In genomic region chr11:10990637-10991036, GRCh38 we compare ENCODE assay signal across 23 cellular contexts.
DNase-seq lines count a peak whose midpoint lies in the region; ATAC-seq, FAIRE-seq and TF ChIP-seq lines count a peak whose summit lies in the region.
"Had no signal": no experiment of that assay in that cellular context is flagged by ENCODE, and none has a peak within 500 bp of the region (broad histone marks: within the 10 kb centered on the region; RNA-seq: fewer than 3 reads in every experiment).

No MANE protein-coding gene starts in this region.

- no peak overlapping the region for H3K23ac ChIP-seq in neuronal stem cell (ENCODE audit: low read depth, low read length, poor library complexity)

- no peaks in the 10 kb centered on the region for H3K4me1 ChIP-seq in keratinocyte (ENCODE audit: control insufficient read depth, extremely low read depth, insufficient read depth, low read length)
- no peaks in the 10 kb centered on the region for H3K4me1 ChIP-seq in lower lobe of right lung
- peaks cover 0 to 1% of the 10 kb centered on the region in 2 donors for H3K4me1 ChIP-seq in neuronal stem cell (ENCODE audit: control insufficient read depth in 2 of 2, insufficient read depth in 1 of 2, low read depth in 1 of 2, low read length in 2 of 2)
- H3K4me1 ChIP-seq: gastroesophageal sphincter, upper lobe of right lung had no signal

- H3K9ac ChIP-seq in keratinocyte (ENCODE audit: control insufficient read depth, extremely low read depth, insufficient read depth, low read length) (no peak overlapping the region), neuronal stem cell (ENCODE audit: low read depth, low read length, poor library complexity) (no peak overlapping the region)

- no peak overlapping the region for H3K4me3 Mint-ChIP-seq in Calu3 (ENCODE audit: low read depth, unreplicated experiment)
- H3K4me3 Mint-ChIP-seq in stimulated activated naive B cell treated with anti-CD40 and anti-IgM and Interleukin-4, amounts not matched to agents 10 μg/mL and 1 μg/mL and 100 μg/mL, for 72 hours, result no peak overlapping the region
- H3K4me3 Mint-ChIP-seq: activated CD4-positive, alpha-beta memory T cell treated with anti-CD3 and anti-CD28 coated beads, Interleukin-2, amount 10 ng/mL, durations not matched to agents 7 days and 5 days; CD4-positive, alpha-beta T cell; natural killer cell had no signal

- intact Hi-C loops in Calu3 (cut with micrococcal nuclease; ENCODE audit: unreplicated experiment) (no loop called here), lower lobe of right lung (cut with DNase I) (no loop called here)

- H3K4me3 ChIP-seq in keratinocyte (ENCODE audit: control insufficient read depth in 2 of 3, extremely low read depth in 1 of 3, insufficient read depth in 2 of 3, low read depth in 1 of 3, low read length in 3 of 3) (no peak overlapping the region), lower lobe of right lung (no peak overlapping the region), neuronal stem cell (ENCODE audit: low read length in 2 of 2) (no peak overlapping the region)
- H3K4me3 ChIP-seq: dorsolateral prefrontal cortex, gastroesophageal sphincter, upper lobe of right lung had no signal

- no CpG with 5 or more reads among the region's 2 CpGs for WGBS in neuronal stem cell (ENCODE audit: extremely low coverage in 2 of 2, insufficient read length in 2 of 2, insufficient replicate concordance in 1 of 2), 2 donors

- no peaks in the 10 kb centered on the region for H3K36me3 Mint-ChIP-seq in Calu3 (ENCODE audit: insufficient read depth, unreplicated experiment)
- peaks cover 4 to 6% of the 10 kb centered on the region in 2 donors for H3K36me3 Mint-ChIP-seq in stimulated activated naive B cell treated with anti-CD40 and anti-IgM and Interleukin-4, amounts not matched to agents 10 μg/mL and 1 μg/mL and 100 μg/mL, for 72 hours
- H3K36me3 Mint-ChIP-seq: natural killer cell had no signal

- no peak overlapping the region for H3K4ac ChIP-seq in neuronal stem cell (ENCODE audit: low read length)

- H3K4me2 ChIP-seq in keratinocyte (ENCODE audit: control insufficient read depth, extremely low read depth, insufficient read depth, low read depth, low read length) (no peak overlapping the region), neuronal stem cell (ENCODE audit: insufficient read depth, low read length, poor library complexity, severe bottlenecking) (no peak overlapping the region)

- no peak for ATAC-seq in lower lobe of right lung
- ATAC-seq in stimulated activated naive B cell treated with anti-CD40 and anti-IgM and Interleukin-4, amounts not matched to agents 10 μg/mL and 1 μg/mL and 100 μg/mL, for 72 hours (replicated peaks), result no peak
- ATAC-seq: gastroesophageal sphincter, natural killer cell, sciatic nerve had no signal

- H3K9me3 Mint-ChIP-seq in Calu3 (ENCODE audit: low read depth, unreplicated experiment), result peaks cover 5% of the 10 kb centered on the region
- H3K9me3 Mint-ChIP-seq in stimulated activated naive B cell treated with anti-CD40 and anti-IgM and Interleukin-4, amounts not matched to agents 10 μg/mL and 1 μg/mL and 100 μg/mL, for 72 hours, result peaks cover 5 to 8% of the 10 kb centered on the region in 2 donors
- H3K9me3 Mint-ChIP-seq: activated CD4-positive, alpha-beta memory T cell treated with anti-CD3 and anti-CD28 coated beads, Interleukin-2, amount 10 ng/mL, durations not matched to agents 7 days and 5 days; natural killer cell had no signal

- no peak overlapping the region for H3K14ac ChIP-seq in neuronal stem cell (ENCODE audit: low read length)

- H3K27ac ChIP-seq in keratinocyte (ENCODE audit: control insufficient read depth, insufficient read depth, low read length) (no peak overlapping the region), lower lobe of right lung (no peak overlapping the region), neuronal stem cell (replicated peaks; ENCODE audit: low read length) (no peak overlapping the region)
- H3K27ac ChIP-seq: dorsolateral prefrontal cortex, gastroesophageal sphincter, upper lobe of right lung had no signal

- no peak overlapping the region for H4K8ac ChIP-seq in neuronal stem cell (ENCODE audit: low read depth, low read length)

- no peaks in the 10 kb centered on the region for H3K79me2 ChIP-seq in keratinocyte (ENCODE audit: control insufficient read depth, insufficient read depth, low read length)

- H2AK5ac ChIP-seq in neuronal stem cell (ENCODE audit: low read depth, low read length), result no peak overlapping the region

- no TSS peak for BruUV-seq in Calu3 (replicated peaks; lab: Mats Ljungman, UMichigan)

- no peaks in the 10 kb centered on the region for H4K20me1 ChIP-seq in keratinocyte (ENCODE audit: control insufficient read depth, extremely low read depth, insufficient read depth, low read length)

- no peak overlapping the region for H2AFZ ChIP-seq in keratinocyte (ENCODE audit: control insufficient read depth, low read length)
- no peak overlapping the region for H2AFZ ChIP-seq in neuronal stem cell (ENCODE audit: low read length)

- no peaks in the 10 kb centered on the region for H3K79me1 ChIP-seq in neuronal stem cell (ENCODE audit: low read depth, low read length)

- no peak overlapping the region for H3K18ac ChIP-seq in neuronal stem cell (ENCODE audit: low read length)

- no peaks in the 10 kb centered on the region for H3K9me1 ChIP-seq in keratinocyte (ENCODE audit: control insufficient read depth, extremely low read depth, insufficient read depth, low read length)

- H2BK15ac ChIP-seq in neuronal stem cell (ENCODE audit: low read length), result no peak overlapping the region

- no peak overlapping the region for H2BK12ac ChIP-seq in neuronal stem cell (ENCODE audit: low read length)

- no peak overlapping the region for H3K27ac Mint-ChIP-seq in Calu3 (ENCODE audit: unreplicated experiment)
- no peak overlapping the region for H3K27ac Mint-ChIP-seq in stimulated activated naive B cell treated with anti-CD40 and anti-IgM and Interleukin-4, amounts not matched to agents 10 μg/mL and 1 μg/mL and 100 μg/mL, for 72 hours
- H3K27ac Mint-ChIP-seq: activated CD4-positive, alpha-beta memory T cell treated with anti-CD3 and anti-CD28 coated beads, Interleukin-2, amount 10 ng/mL, durations not matched to agents 7 days and 5 days; CD4-positive, alpha-beta T cell; natural killer cell had no signal

- TF ChIP-seq CTCF in Calu3 (IDR thresholded peaks at IDR 0.05; ENCODE audit: unreplicated experiment) (no peak), keratinocyte (optimal IDR thresholded peaks at IDR 0.05 in 1 of 3, IDR thresholded peaks at IDR 0.05 in 1 of 3, conservative IDR thresholded peaks at IDR 0.05 in 1 of 3; ENCODE audit: extremely low read depth in 1 of 3, insufficient read depth in 2 of 3, low read length in 3 of 3) (no peak), lower lobe of right lung (IDR thresholded peaks at IDR 0.05) (no peak)

- peak; percentile 25 for DNase-seq in Calu3
- DNase-seq in SW480 (ENCODE audit: low spot score), result peak; percentile 12
- no peak for DNase-seq in keratinocyte (ENCODE audit: low read depth, low spot score)
- DNase-seq in renal cortical epithelial cell (ENCODE audit: low read depth), result peak; percentile 81
- DNase-seq in NCI-H187 treated with DMSO at 0.1 percent for 48 hours (lab: John Stamatoyannopoulos, UW), result no peak
- no peak for DNase-seq in lower lobe of right lung
- no peak for DNase-seq in stimulated activated naive B cell treated with anti-CD40 and anti-IgM and Interleukin-4, amounts not matched to agents 10 μg/mL and 1 μg/mL and 100 μg/mL, for 72 hours
- DNase-seq in neuronal stem cell (ENCODE audit: low spot score), result no peak
- DNase-seq: activated CD4-positive, alpha-beta memory T cell treated with anti-CD3 and anti-CD28 coated beads, Interleukin-2, amount 10 ng/mL, durations not matched to agents 7 days and 5 days; activated naive CD4-positive, alpha-beta T cell treated with Interleukin-2 at 50 U/mL for 16 hours; activated T-cell treated with anti-CD3 and anti-CD28 coated beads, Interleukin-2, amount 50 U/mL, for 1 hour; CD4-positive, alpha-beta T cell; dorsolateral prefrontal cortex; GF-D8; kidney; mesendoderm; natural killer cell; NCI-H1694 treated with DMSO at 0.1 percent for 48 hours; stimulated activated CD4-positive, alpha-beta T cell treated with anti-CD3 and anti-CD28 coated beads, Interleukin-15, amount 100 ng/mL, for 24 hours; stimulated activated CD8-positive, alpha-beta memory T cell treated with anti-CD3 and anti-CD28 coated beads, Interleukin-4, amount 100 ng/mL, for 48 hours; upper lobe of right lung had no signal

- H3K27me3 Mint-ChIP-seq in Calu3 (ENCODE audit: unreplicated experiment), result no peaks in the 10 kb centered on the region
- H3K27me3 Mint-ChIP-seq in stimulated activated naive B cell treated with anti-CD40 and anti-IgM and Interleukin-4, amounts not matched to agents 10 μg/mL and 1 μg/mL and 100 μg/mL, for 72 hours, result peaks cover 0 to 7% of the 10 kb centered on the region in 2 donors
- H3K27me3 Mint-ChIP-seq: CD4-positive, alpha-beta T cell had no signal

- dilution Hi-C loops in keratinocyte (cut with MboI; ENCODE audit: extremely low pct_ligation_motif_present, low sequenced_read_pairs), result no loop called here

- H3K9me3 ChIP-seq in keratinocyte (ENCODE audit: control insufficient read depth, low read depth, low read length) (no peaks in the 10 kb centered on the region), lower lobe of right lung (no peaks in the 10 kb centered on the region), neuronal stem cell (replicated peaks in 1 of 2; ENCODE audit: control insufficient read depth in 2 of 2, insufficient read depth in 1 of 2, low read depth in 1 of 2, low read length in 2 of 2) (peaks cover 0 to 2% of the 10 kb centered on the region in 2 donors)
- H3K9me3 ChIP-seq: gastroesophageal sphincter, upper lobe of right lung had no signal

- no peak overlapping the region for H2BK5ac ChIP-seq in neuronal stem cell (ENCODE audit: low read length)

- no peaks in the 10 kb centered on the region for H3K36me3 ChIP-seq in keratinocyte (ENCODE audit: control insufficient read depth in 2 of 2, extremely low read depth in 1 of 2, insufficient read depth in 2 of 2, low read length in 2 of 2)
- H3K36me3 ChIP-seq in lower lobe of right lung, result no peaks in the 10 kb centered on the region
- H3K36me3 ChIP-seq in neuronal stem cell (replicated peaks in 1 of 2; ENCODE audit: control insufficient read depth in 2 of 2, insufficient read depth in 2 of 2, low read length in 2 of 2), result no peaks in the 10 kb centered on the region
- H3K36me3 ChIP-seq: gastroesophageal sphincter, upper lobe of right lung had no signal

- H4K91ac ChIP-seq in neuronal stem cell (ENCODE audit: low read depth, low read length, poor library complexity), result no peak overlapping the region

- H3K4me1 Mint-ChIP-seq in Calu3 (ENCODE audit: low read depth, unreplicated experiment), result peaks cover 15% of the 10 kb centered on the region
- H3K4me1 Mint-ChIP-seq in stimulated activated naive B cell treated with anti-CD40 and anti-IgM and Interleukin-4, amounts not matched to agents 10 μg/mL and 1 μg/mL and 100 μg/mL, for 72 hours, result peaks cover 5 to 33% of the 10 kb centered on the region in 2 donors
- H3K4me1 Mint-ChIP-seq: activated CD4-positive, alpha-beta memory T cell treated with anti-CD3 and anti-CD28 coated beads, Interleukin-2, amount 10 ng/mL, durations not matched to agents 7 days and 5 days; natural killer cell had no signal

- peak; percentile 9 for FAIRE-seq in keratinocyte (lab: Jason Lieb, UNC)
- FAIRE-seq: kidney had no signal

- CTCF ChIA-PET in Calu3 (lab: Charles Lee), result interaction anchor here (1.3 to 1.7 kb wide), 3 partner anchors 11 to 38 kb away, joined by 3 to 6 read pairs (median 5); no protein-coding TSS in a partner anchor

- H3K27me3 ChIP-seq in keratinocyte (ENCODE audit: control insufficient read depth, extremely low read depth, insufficient read depth, low read length), result no peaks in the 10 kb centered on the region
- no peaks in the 10 kb centered on the region for H3K27me3 ChIP-seq in lower lobe of right lung (ENCODE audit: low read depth)
- no peaks in the 10 kb centered on the region for H3K27me3 ChIP-seq in neuronal stem cell (ENCODE audit: control insufficient read depth in 3 of 3, insufficient read depth in 3 of 3, low read depth in 1 of 3, low read length in 3 of 3)
- H3K27me3 ChIP-seq: dorsolateral prefrontal cortex, gastroesophageal sphincter, upper lobe of right lung had no signal

- no peak overlapping the region for H2BK120ac ChIP-seq in neuronal stem cell (ENCODE audit: low read depth, low read length)

Comparison
In these comparisons a context has a peak if more than half of its experiments do, and no peak if none do; other contexts are left out.
1. DNase-seq: peak in Calu3 (single experiment), SW480 (single experiment) and renal cortical epithelial cell (single experiment); none in keratinocyte (single experiment), NCI-H187 treated with DMSO at 0.1 percent for 48 hours (single experiment), lower lobe of right lung (single experiment), stimulated activated naive B cell treated with anti-CD40 and anti-IgM and Interleukin-4, amounts not matched to agents 10 μg/mL and 1 μg/mL and 100 μg/mL, for 72 hours (single experiment) and neuronal stem cell (single experiment).